Comparison of ENCODE assay signal across 8 cellular contexts in genomic region chr4:76198411-76199237, GRCh38. TPM values are rescaled to one million over a fixed set of nuclear protein-coding genes. Genes with fewer than 3 reads are reported as not detected.
DNase-seq lines count a peak whose midpoint lies in the region; ATAC-seq and TF ChIP-seq lines count a peak whose summit lies in the region.

No MANE protein-coding gene starts in this region.

- H3K36me3 Mint-ChIP-seq in stimulated activated memory B cell treated with anti-CD40 and anti-IgM and Interleukin-4, amounts not matched to agents 10 μg/mL and 1 μg/mL and 100 μg/mL, for 72 hours: peaks cover 15% of the 10 kb centered on the region

- no peak for TF ChIP-seq CTCF in DND-41 (IDR thresholded peaks at IDR 0.05; ENCODE audit: borderline replicate concordance, extremely low read depth, low read length, poor library complexity, severe bottlenecking)
- TF ChIP-seq CTCF in breast epithelium (IDR thresholded peaks at IDR 0.05): no peak

- TF ChIP-seq POLR2A in breast epithelium (IDR thresholded peaks at IDR 0.05): no peak

- DNase-seq in DND-41 (peak; percentile 23), OCI-M1 (lab: John Stamatoyannopoulos, UW) (peak; percentile 72), breast epithelium (ENCODE audit: low spot score in 2 of 2) (peak in 1 of 2 donors; percentile 44), left kidney (ENCODE audit: low read depth, low spot score) (peak; percentile 91), HuH-7.5 (ENCODE audit: low spot score) (no peak)

- H3K9me3 ChIP-seq in DND-41 (ENCODE audit: insufficient read depth, low read length, severe bottlenecking) (no peaks in the 10 kb centered on the region), breast epithelium (no peaks in the 10 kb centered on the region)

- H3K79me2 ChIP-seq in DND-41 (ENCODE audit: insufficient read depth, low read length): peaks cover 27% of the 10 kb centered on the region

- TF ChIP-seq RAD21 in Ishikawa (IDR thresholded peaks at IDR 0.05; ENCODE audit: low read depth): no peak

- H3K9ac ChIP-seq in DND-41 (ENCODE audit: low read depth, low read length): no peak overlapping the region

- H3K4me1 ChIP-seq in DND-41 (ENCODE audit: insufficient read depth, low read length): peaks cover 14% of the 10 kb centered on the region
- peaks cover 5 to 24% of the 10 kb centered on the region in 2 donors for H3K4me1 ChIP-seq in breast epithelium

- H3K27ac ChIP-seq in DND-41 (ENCODE audit: low read length) (peak overlapping the region; percentile 40; the same call in 1 of the 2 replicates), breast epithelium (peak overlapping the region; percentile 82 to 85)

- H3K27ac Mint-ChIP-seq in stimulated activated memory B cell treated with anti-CD40 and anti-IgM and Interleukin-4, amounts not matched to agents 10 μg/mL and 1 μg/mL and 100 μg/mL, for 72 hours: peak overlapping the region; percentile 73

- peak overlapping the region; percentile 10 for H3K4me3 Mint-ChIP-seq in stimulated activated memory B cell treated with anti-CD40 and anti-IgM and Interleukin-4, amounts not matched to agents 10 μg/mL and 1 μg/mL and 100 μg/mL, for 72 hours

- no peak overlapping the region for H2AFZ ChIP-seq in DND-41 (ENCODE audit: low read depth, low read length)

- no peaks in the 10 kb centered on the region for H3K9me3 Mint-ChIP-seq in stimulated activated memory B cell treated with anti-CD40 and anti-IgM and Interleukin-4, amounts not matched to agents 10 μg/mL and 1 μg/mL and 100 μg/mL, for 72 hours

- H3K27me3 Mint-ChIP-seq in stimulated activated memory B cell treated with anti-CD40 and anti-IgM and Interleukin-4, amounts not matched to agents 10 μg/mL and 1 μg/mL and 100 μg/mL, for 72 hours: no peaks in the 10 kb centered on the region

- H3K36me3 ChIP-seq in DND-41 (ENCODE audit: insufficient read depth, low read length) (peaks cover 27% of the 10 kb centered on the region), breast epithelium (no peaks in the 10 kb centered on the region)

- H3K4me3 ChIP-seq in DND-41 (ENCODE audit: low read depth in 1 of 2, low read length in 2 of 2): no peak overlapping the region
- H3K4me3 ChIP-seq in breast epithelium: peak overlapping the region in 1 of 3 donors; percentile 9

- ATAC-seq in DND-41 (ENCODE audit: insufficient read depth, low read depth) (peak; percentile 46; the same call in 1 of the 3 replicates), GM21515 (IDR thresholded peaks at IDR 0.05; ENCODE audit: unreplicated experiment) (peak; percentile 43)
- ATAC-seq in stimulated activated memory B cell treated with anti-CD40 and anti-IgM and Interleukin-4, amounts not matched to agents 10 μg/mL and 1 μg/mL and 100 μg/mL, for 72 hours: peak; percentile 76

- no peaks in the 10 kb centered on the region for H3K27me3 ChIP-seq in DND-41 (ENCODE audit: insufficient read depth, low read length, poor library complexity)
- H3K27me3 ChIP-seq in breast epithelium: no peaks in the 10 kb centered on the region

- TF ChIP-seq EP300 in Ishikawa (IDR thresholded peaks at IDR 0.05; ENCODE audit: borderline replicate concordance): no peak

- no peaks in the 10 kb centered on the region for H4K20me1 ChIP-seq in DND-41 (ENCODE audit: insufficient read depth, low read length)

- H3K4me2 ChIP-seq in DND-41 (ENCODE audit: insufficient read depth, low read length): no peak overlapping the region

- intact Hi-C loops in breast epithelium (cut with DNase I; ENCODE audit: low total_unique reads): no loop called here

- peaks cover 43% of the 10 kb centered on the region for H3K4me1 Mint-ChIP-seq in stimulated activated memory B cell treated with anti-CD40 and anti-IgM and Interleukin-4, amounts not matched to agents 10 μg/mL and 1 μg/mL and 100 μg/mL, for 72 hours

TF ChIP-seq in Ishikawa, 13 proteins besides CTCF, POLR2A, EP300 and RAD21:
- TF ChIP-seq TCF12 (IDR thresholded peaks at IDR 0.05; ENCODE audit: low read depth): no peak
- TF ChIP-seq, protein P1, sequence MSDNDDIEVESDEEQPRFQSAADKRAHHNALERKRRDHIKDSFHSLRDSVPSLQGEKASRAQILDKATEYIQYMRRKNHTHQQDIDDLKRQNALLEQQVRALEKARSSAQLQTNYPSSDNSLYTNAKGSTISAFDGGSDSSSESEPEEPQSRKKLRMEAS (IDR thresholded peaks at IDR 0.05): no peak
- TF ChIP-seq EGR1 (IDR thresholded peaks at IDR 0.05): no peak
- no peak for TF ChIP-seq ZBTB7A (IDR thresholded peaks at IDR 0.05; ENCODE audit: low read depth)
- no peak for TF ChIP-seq TEAD4 (IDR thresholded peaks at IDR 0.05)
- TF ChIP-seq FOXM1 (IDR thresholded peaks at IDR 0.05; ENCODE audit: borderline replicate concordance, low read depth): no peak
- no peak for TF ChIP-seq CEBPB (IDR thresholded peaks at IDR 0.05)
- TF ChIP-seq, protein P2, sequence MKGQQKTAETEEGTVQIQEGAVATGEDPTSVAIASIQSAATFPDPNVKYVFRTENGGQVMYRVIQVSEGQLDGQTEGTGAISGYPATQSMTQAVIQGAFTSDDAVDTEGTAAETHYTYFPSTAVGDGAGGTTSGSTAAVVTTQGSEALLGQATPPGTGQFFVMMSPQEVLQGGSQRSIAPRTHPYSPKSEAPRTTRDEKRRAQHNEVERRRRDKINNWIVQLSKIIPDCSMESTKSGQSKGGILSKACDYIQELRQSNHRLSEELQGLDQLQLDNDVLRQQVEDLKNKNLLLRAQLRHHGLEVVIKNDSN (IDR thresholded peaks at IDR 0.05): peak; percentile 89
- no peak for TF ChIP-seq TAF1 (IDR thresholded peaks at IDR 0.05; ENCODE audit: low read depth)
- TF ChIP-seq, protein P3, sequence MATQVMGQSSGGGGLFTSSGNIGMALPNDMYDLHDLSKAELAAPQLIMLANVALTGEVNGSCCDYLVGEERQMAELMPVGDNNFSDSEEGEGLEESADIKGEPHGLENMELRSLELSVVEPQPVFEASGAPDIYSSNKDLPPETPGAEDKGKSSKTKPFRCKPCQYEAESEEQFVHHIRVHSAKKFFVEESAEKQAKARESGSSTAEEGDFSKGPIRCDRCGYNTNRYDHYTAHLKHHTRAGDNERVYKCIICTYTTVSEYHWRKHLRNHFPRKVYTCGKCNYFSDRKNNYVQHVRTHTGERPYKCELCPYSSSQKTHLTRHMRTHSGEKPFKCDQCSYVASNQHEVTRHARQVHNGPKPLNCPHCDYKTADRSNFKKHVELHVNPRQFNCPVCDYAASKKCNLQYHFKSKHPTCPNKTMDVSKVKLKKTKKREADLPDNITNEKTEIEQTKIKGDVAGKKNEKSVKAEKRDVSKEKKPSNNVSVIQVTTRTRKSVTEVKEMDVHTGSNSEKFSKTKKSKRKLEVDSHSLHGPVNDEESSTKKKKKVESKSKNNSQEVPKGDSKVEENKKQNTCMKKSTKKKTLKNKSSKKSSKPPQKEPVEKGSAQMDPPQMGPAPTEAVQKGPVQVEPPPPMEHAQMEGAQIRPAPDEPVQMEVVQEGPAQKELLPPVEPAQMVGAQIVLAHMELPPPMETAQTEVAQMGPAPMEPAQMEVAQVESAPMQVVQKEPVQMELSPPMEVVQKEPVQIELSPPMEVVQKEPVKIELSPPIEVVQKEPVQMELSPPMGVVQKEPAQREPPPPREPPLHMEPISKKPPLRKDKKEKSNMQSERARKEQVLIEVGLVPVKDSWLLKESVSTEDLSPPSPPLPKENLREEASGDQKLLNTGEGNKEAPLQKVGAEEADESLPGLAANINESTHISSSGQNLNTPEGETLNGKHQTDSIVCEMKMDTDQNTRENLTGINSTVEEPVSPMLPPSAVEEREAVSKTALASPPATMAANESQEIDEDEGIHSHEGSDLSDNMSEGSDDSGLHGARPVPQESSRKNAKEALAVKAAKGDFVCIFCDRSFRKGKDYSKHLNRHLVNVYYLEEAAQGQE (IDR thresholded peaks at IDR 0.05; ENCODE audit: low read depth): no peak
- TF ChIP-seq CREB1 (IDR thresholded peaks at IDR 0.05; ENCODE audit: low read depth): no peak
- TF ChIP-seq YY1 (IDR thresholded peaks at IDR 0.05; ENCODE audit: low read depth): no peak
- TF ChIP-seq NFIC (IDR thresholded peaks at IDR 0.05): peak; percentile 42

RNA-seq across cellular contexts. Expression of gene SCARB2, which starts 15.0 kb away (rescaled TPM):
- total RNA-seq in breast epithelium: 100 to 1,000 TPM; 148 to 231 (median 160) TPM

RNA-seq across cellular contexts. Expression of gene NUP54, which starts 50.4 kb away (rescaled TPM):
- total RNA-seq in breast epithelium: 10 to 100 TPM; 46.6 to 70.5 (median 56.7) TPM

RNA-seq across cellular contexts. Expression of gene FAM47E, which starts 52.9 kb away (rescaled TPM):
- total RNA-seq in breast epithelium: 10 to 100 TPM in 1 of 3 donors, 1 to 10 TPM in 2; 6.1 to 17.9 (median 9.5) TPM
